1 cellular context compared by ENCODE assay signal in genomic region chr6:31294056-31294455, GRCh38.
TF ChIP-seq lines count a peak whose summit lies in the region.

No MANE protein-coding gene starts in this region.

TF ChIP-seq in HepG2, 621 proteins besides CTCF, POLR2A, EP300 and RAD21:
- TF ChIP-seq GABPB1 (CRISPR knock-in tag; IDR thresholded peaks at IDR 0.05) (no peak), KLF6 (CRISPR knock-in tag; IDR thresholded peaks at IDR 0.05) (no peak), MTA3 (CRISPR knock-in tag; IDR thresholded peaks at IDR 0.05) (no peak)
- TF ChIP-seq, protein P1, sequence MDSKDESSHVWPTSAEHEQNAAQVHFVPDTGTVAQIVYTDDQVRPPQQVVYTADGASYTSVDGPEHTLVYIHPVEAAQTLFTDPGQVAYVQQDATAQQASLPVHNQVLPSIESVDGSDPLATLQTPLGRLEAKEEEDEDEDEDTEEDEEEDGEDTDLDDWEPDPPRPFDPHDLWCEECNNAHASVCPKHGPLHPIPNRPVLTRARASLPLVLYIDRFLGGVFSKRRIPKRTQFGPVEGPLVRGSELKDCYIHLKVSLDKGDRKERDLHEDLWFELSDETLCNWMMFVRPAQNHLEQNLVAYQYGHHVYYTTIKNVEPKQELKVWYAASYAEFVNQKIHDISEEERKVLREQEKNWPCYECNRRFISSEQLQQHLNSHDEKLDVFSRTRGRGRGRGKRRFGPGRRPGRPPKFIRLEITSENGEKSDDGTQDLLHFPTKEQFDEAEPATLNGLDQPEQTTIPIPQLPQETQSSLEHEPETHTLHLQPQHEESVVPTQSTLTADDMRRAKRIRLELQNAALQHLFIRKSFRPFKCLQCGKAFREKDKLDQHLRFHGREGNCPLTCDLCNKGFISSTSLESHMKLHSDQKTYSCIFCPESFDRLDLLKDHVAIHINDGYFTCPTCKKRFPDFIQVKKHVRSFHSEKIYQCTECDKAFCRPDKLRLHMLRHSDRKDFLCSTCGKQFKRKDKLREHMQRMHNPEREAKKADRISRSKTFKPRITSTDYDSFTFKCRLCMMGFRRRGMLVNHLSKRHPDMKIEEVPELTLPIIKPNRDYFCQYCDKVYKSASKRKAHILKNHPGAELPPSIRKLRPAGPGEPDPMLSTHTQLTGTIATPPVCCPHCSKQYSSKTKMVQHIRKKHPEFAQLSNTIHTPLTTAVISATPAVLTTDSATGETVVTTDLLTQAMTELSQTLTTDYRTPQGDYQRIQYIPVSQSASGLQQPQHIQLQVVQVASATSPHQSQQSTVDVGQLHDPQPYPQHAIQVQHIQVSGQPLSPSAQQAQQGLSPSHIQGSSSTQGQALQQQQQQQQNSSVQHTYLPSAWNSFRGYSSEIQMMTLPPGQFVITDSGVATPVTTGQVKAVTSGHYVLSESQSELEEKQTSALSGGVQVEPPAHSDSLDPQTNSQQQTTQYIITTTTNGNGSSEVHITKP (CRISPR knock-in tag; IDR thresholded peaks at IDR 0.05; ENCODE audit: low read depth): no peak
TF ChIP-seq in HepG2: peak in this region for 0.
